21 cellular contexts compared by ENCODE assay signal in the genomic region with DNA sequence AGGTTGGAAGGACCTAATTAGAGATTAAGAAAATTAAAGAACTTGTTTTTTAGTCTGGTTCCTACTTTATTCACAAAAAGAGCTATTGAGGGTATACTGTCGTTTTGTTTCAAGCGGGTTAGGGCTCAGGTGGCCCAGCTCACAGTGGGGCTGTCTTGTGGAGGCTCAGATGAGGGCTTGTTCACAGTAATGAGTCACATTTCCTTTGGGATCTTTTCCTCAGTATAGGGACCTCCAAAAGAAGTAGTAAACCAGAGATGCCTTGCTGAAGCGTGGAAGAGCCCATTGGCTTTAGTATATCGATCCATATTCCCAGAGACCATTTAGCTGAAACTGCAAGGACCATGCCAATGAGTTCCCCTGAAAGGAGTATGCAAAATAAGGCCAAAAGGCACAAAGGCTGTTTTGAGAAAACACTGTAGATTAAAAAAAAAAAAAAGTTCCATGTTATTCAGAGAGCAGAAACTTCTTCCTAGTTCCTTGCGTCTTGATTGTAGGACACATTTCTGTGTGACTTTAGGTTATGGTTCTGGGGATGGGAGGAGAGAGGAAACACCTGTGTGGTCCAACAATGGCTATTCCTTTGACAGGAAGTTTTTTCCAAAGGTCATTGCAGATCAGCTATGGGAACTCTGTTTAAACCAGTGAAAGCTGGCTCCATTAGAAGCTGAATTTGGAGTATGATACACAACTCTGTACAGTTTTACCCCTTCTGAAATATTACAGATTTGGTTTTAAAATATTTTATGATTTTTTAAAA. TPM values are rescaled to one million over a fixed set of nuclear protein-coding genes. Genes with fewer than 3 reads are reported as not detected.
DNase-seq lines count a peak whose midpoint lies in the region; ATAC-seq and TF ChIP-seq lines count a peak whose summit lies in the region.
"Had no signal": no experiment of that assay in that cellular context is flagged by ENCODE, and none has a peak within 500 bp of the region (broad histone marks: within the 10 kb centered on the region; RNA-seq: fewer than 3 reads in every experiment).

No MANE protein-coding gene starts in this region.

- DNase-seq in EH (ENCODE audit: low read depth) (peak; percentile 11), right cardiac atrium (no peak), spleen (no peak), WERI-Rb-1 (no peak), transverse colon (no peak)
- DNase-seq in stimulated activated CD4-positive, alpha-beta T cell treated with anti-CD3 and anti-CD28 coated beads, Interleukin-4, amount 100 ng/mL, for 1 hour, result no peak
- DNase-seq: activated CD4-positive, alpha-beta T cell treated with anti-CD3 and anti-CD28 coated beads for 4 hours; activated naive CD8-positive, alpha-beta T cell treated with anti-CD3 and anti-CD28 coated beads, Interleukin-2, amount 10 ng/mL, durations not matched to agents 7 days and 5 days; body of pancreas; effector memory CD4-positive, alpha-beta T cell; GM23248; naive B cell; NCI-H1105 treated with DMSO at 0.1 percent for 48 hours; NCI-H2029 treated with DMSO at 0.1 percent for 48 hours; NCI-H2227 treated with DMSO at 0.1 percent for 48 hours; NCI-H748 treated with DMSO at 0.1 percent for 48 hours; stimulated activated CD4-positive, alpha-beta T cell treated with anti-CD3 and anti-CD28 coated beads, Interleukin-2, amount 100 ng/mL, for 48 hours; stimulated activated naive CD4-positive, alpha-beta T cell; testis had no signal

- no peaks in the 10 kb centered on the region; the same call in 1 of the 2 replicates for H3K9me3 ChIP-seq in HEK293 (ENCODE audit: control insufficient read depth, insufficient read depth, low read depth, low read length)
- H3K9me3 ChIP-seq in right cardiac atrium (ENCODE audit: control insufficient read depth, low read length), result no peaks in the 10 kb centered on the region
- H3K9me3 ChIP-seq in spleen, result no peaks in the 10 kb centered on the region
- H3K9me3 ChIP-seq in WERI-Rb-1 (ENCODE audit: severe bottlenecking), result no peaks in the 10 kb centered on the region
- no peaks in the 10 kb centered on the region for H3K9me3 ChIP-seq in transverse colon
- H3K9me3 ChIP-seq: body of pancreas, testis had no signal

- peaks cover 58 to 90% of the 10 kb centered on the region in 2 experiments for H3K36me3 ChIP-seq in HEK293 (ENCODE audit: control insufficient read depth in 2 of 2, insufficient read depth in 1 of 2, low read length in 2 of 2)
- peaks cover 0 to 95% (median 70%) of the 10 kb centered on the region in 6 donors for H3K36me3 ChIP-seq in spleen
- peaks cover 59% of the 10 kb centered on the region for H3K36me3 ChIP-seq in WERI-Rb-1
- peaks cover 0 to 47% (median 14%) of the 10 kb centered on the region in 4 donors for H3K36me3 ChIP-seq in transverse colon

- H3K4me3 ChIP-seq in HEK293 (ENCODE audit: low read depth, low read length) (no peak overlapping the region), right cardiac atrium (ENCODE audit: low read length) (no peak overlapping the region), spleen (no peak overlapping the region), WERI-Rb-1 (ENCODE audit: low read depth, low read length) (no peak overlapping the region), transverse colon (no peak overlapping the region)
- H3K4me3 ChIP-seq: body of pancreas, GM23248, SK-N-MC, testis had no signal

- H3K27me3 ChIP-seq in right cardiac atrium (ENCODE audit: control insufficient read depth, insufficient read depth) (no peaks in the 10 kb centered on the region), spleen (replicated peaks in 1 of 7) (no peaks in the 10 kb centered on the region), WERI-Rb-1 (ENCODE audit: insufficient read depth, low read depth, severe bottlenecking) (no peaks in the 10 kb centered on the region), transverse colon (no peaks in the 10 kb centered on the region)
- H3K27me3 ChIP-seq: body of pancreas, testis had no signal

- H3K4me1 ChIP-seq in HEK293 (ENCODE audit: control insufficient read depth, insufficient read depth, low read length) (peaks cover under 1% of the 10 kb centered on the region), right cardiac atrium (ENCODE audit: control insufficient read depth, insufficient read depth, low read length) (peaks cover 2% of the 10 kb centered on the region), spleen (peaks cover 5 to 27% (median 9%) of the 10 kb centered on the region in 6 donors), transverse colon (peaks cover 0 to 8% (median 0%) of the 10 kb centered on the region in 4 donors)

- in situ Hi-C loops in transverse colon (cut with MboI; ENCODE audit: low pct_ligation_motif_present in 1 of 4, low pct_unique_long_range_greater_than_20kb in 1 of 4, low sequenced_read_pairs in 3 of 4), result loop anchor here in 2 of 4 donors (25.0 kb wide), 1 partner anchor 95 kb away; no protein-coding TSS in a partner anchor

- WGBS in right cardiac atrium, result 72% methylated on average over 5 of the region's 5 CpGs
- WGBS in spleen, 5 donors, result 74 to 93% (median 88%) methylated on average over 5 of the region's 5 CpGs
- 79 to 95% methylated on average over 4 to 5 of the region's 5 CpGs for WGBS in transverse colon (ENCODE audit: low coverage in 1 of 2), 2 donors

- no peak for TF ChIP-seq EP300 in transverse colon (IDR thresholded peaks at IDR 0.05; ENCODE audit: low read depth)

- H3K27ac ChIP-seq in HEK293 (ENCODE audit: extremely low read depth, low read depth, low read length), result peak overlapping the region; percentile 28; the same call in 1 of the 2 replicates
- H3K27ac ChIP-seq in right cardiac atrium (ENCODE audit: low read length), result peak overlapping the region; percentile 30
- peak overlapping the region in 7 of 8 donors; percentile 22 to 62 (median 55) for H3K27ac ChIP-seq in spleen
- H3K27ac ChIP-seq in WERI-Rb-1, result no peak overlapping the region
- no peak overlapping the region for H3K27ac ChIP-seq in transverse colon
- H3K27ac ChIP-seq: GM23248, SK-N-MC had no signal

- TF ChIP-seq POLR2A in spleen (IDR thresholded peaks at IDR 0.05), result no peak
- TF ChIP-seq POLR2A in transverse colon (IDR thresholded peaks at IDR 0.05), result no peak

- CTCF ChIA-PET in HEK293 (lab: Yijun Ruan, JAX), result interaction anchor here (0.6 to 10.6 kb wide), 9 partner anchors 8 to 291 kb away, joined by 3 to 90 read pairs (median 4); no protein-coding TSS in a partner anchor

- TF ChIP-seq CTCF in HEK293 (tag by site-specific recombination; IDR thresholded peaks at IDR 0.05) (no peak), spleen (IDR thresholded peaks at IDR 0.05 in 8 of 11, conservative IDR thresholded peaks at IDR 0.05 in 3 of 11) (no peak), WERI-Rb-1 (IDR thresholded peaks at IDR 0.05; ENCODE audit: low read depth, low read length) (no peak), transverse colon (IDR thresholded peaks at IDR 0.05) (no peak)

- POLR2A ChIA-PET in HEK293 (lab: Yijun Ruan, JAX), result interaction anchor here (0.6 to 0.7 kb wide), 2 partner anchors 18 to 197 kb away, joined by 4 to 7 read pairs; no protein-coding TSS in a partner anchor

- peak in 1 of 2 donors; percentile 52 for ATAC-seq in right cardiac atrium
- ATAC-seq: body of pancreas had no signal

- intact Hi-C loops in right cardiac atrium (cut with DNase I) (loop anchor here in 1 of 4 donors (10.0 kb wide), 1 partner anchor 47 kb away; no protein-coding TSS in a partner anchor), spleen (cut with DNase I; ENCODE audit: low total_unique reads) (loop anchor here (10.0 kb wide), 1 partner anchor 57 kb away; no protein-coding TSS in a partner anchor), transverse colon (cut with DNase I; ENCODE audit: low total_unique reads) (no loop called here)

TF ChIP-seq in HEK293, 187 proteins besides CTCF, POLR2A, EP300 and RAD21:
- no peak for TF ChIP-seq ZNF548 (tag by site-specific recombination; IDR thresholded peaks at IDR 0.05)
- no peak for TF ChIP-seq ZNF549 (tag by site-specific recombination; IDR thresholded peaks at IDR 0.05)
- no peak for TF ChIP-seq KLF7 (tag by site-specific recombination; IDR thresholded peaks at IDR 0.05; ENCODE audit: borderline replicate concordance)
- TF ChIP-seq YY2 (tag by site-specific recombination; IDR thresholded peaks at IDR 0.05), result no peak
- TF ChIP-seq ZNF837 (tag by site-specific recombination; IDR thresholded peaks at IDR 0.05), result no peak
- TF ChIP-seq KLF10 (tag by site-specific recombination; IDR thresholded peaks at IDR 0.05), result no peak
- TF ChIP-seq ZNF416 (tag by site-specific recombination; IDR thresholded peaks at IDR 0.05), result no peak
- no peak for TF ChIP-seq ZNF561 (tag by site-specific recombination; IDR thresholded peaks at IDR 0.05; ENCODE audit: borderline replicate concordance)
- TF ChIP-seq ZNF791 (tag by site-specific recombination; IDR thresholded peaks at IDR 0.05), result no peak
- TF ChIP-seq ZNF514 (tag by site-specific recombination; IDR thresholded peaks at IDR 0.05), result no peak
- no peak for TF ChIP-seq IKZF3 (tag by site-specific recombination; IDR thresholded peaks at IDR 0.05)
- TF ChIP-seq ZBTB17 (tag by site-specific recombination; IDR thresholded peaks at IDR 0.05), result no peak
- TF ChIP-seq ZSCAN30 (tag by site-specific recombination; IDR thresholded peaks at IDR 0.05), result no peak
- TF ChIP-seq ZNF433 (tag by site-specific recombination; IDR thresholded peaks at IDR 0.05; ENCODE audit: low read depth), result no peak
- no peak for TF ChIP-seq SP2 (tag by site-specific recombination; IDR thresholded peaks at IDR 0.05)

RNA-seq across cellular contexts. Expression of gene GPI, which starts 32.8 kb away (rescaled TPM):
- total RNA-seq in right cardiac atrium (100 to 1,000 TPM; 362 to 456 (median 404) TPM), spleen (100 to 1,000 TPM in 6 of 7 donors, 10 to 100 TPM in 1; 96.6 to 257 (median 171) TPM), transverse colon (100 to 1,000 TPM; 112 to 531 (median 220) TPM)
- polyA plus RNA-seq in right cardiac atrium (285 TPM), spleen (10 to 100 TPM; 57.5 to 76.9 (median 63.7) TPM)

Comparison
In these comparisons a context has a peak if more than half of its experiments do, and no peak if none do; other contexts are left out.
1. H3K27ac ChIP-seq: peak in HEK293 (single experiment), right cardiac atrium (single experiment) and spleen (7 of 8); none in WERI-Rb-1 (single experiment) and transverse colon (0 of 4).